ENCODE assay signal across 9 cellular contexts in genomic region chr17:78374631-78375274, GRCh38. TPM values are rescaled to one million over a fixed set of nuclear protein-coding genes. Genes with fewer than 3 reads are reported as not detected.
DNase-seq lines count a peak whose midpoint lies in the region; ATAC-seq and TF ChIP-seq lines count a peak whose summit lies in the region.
"Had no signal": no experiment of that assay in that cellular context is flagged by ENCODE, and none has a peak within 500 bp of the region (broad histone marks: within the 10 kb centered on the region; RNA-seq: fewer than 3 reads in every experiment).

No MANE protein-coding gene starts in this region.

- H3K27me3 ChIP-seq in smooth muscle cell (ENCODE audit: low read depth) (no peaks in the 10 kb centered on the region), WERI-Rb-1 (ENCODE audit: insufficient read depth, low read depth, severe bottlenecking) (no peaks in the 10 kb centered on the region)

- H3K4me3 Mint-ChIP-seq in MCF 10A (ENCODE audit: unreplicated experiment), result no peak overlapping the region
- no peak overlapping the region for H3K4me3 Mint-ChIP-seq in activated T-cell treated with anti-CD3 and anti-CD28 coated beads, Interleukin-2, amount 50 U/mL, for 24 hours
- H3K4me3 Mint-ChIP-seq: activated T-helper 17 cell treated with anti-CD3 and anti-CD28 coated beads, Interleukin-2, amount 50 U/mL, for 72 hours had no signal

- peak overlapping the region; percentile 49 for H3K27ac Mint-ChIP-seq in MCF 10A (ENCODE audit: low read depth, unreplicated experiment)
- H3K27ac Mint-ChIP-seq in activated T-cell treated with anti-CD3 and anti-CD28 coated beads, Interleukin-2, amount 50 U/mL, for 24 hours, result no peak overlapping the region
- H3K27ac Mint-ChIP-seq: activated T-helper 17 cell treated with anti-CD3 and anti-CD28 coated beads, Interleukin-2, amount 50 U/mL, for 72 hours had no signal

- H3K4me2 ChIP-seq in smooth muscle cell, result peak overlapping the region; percentile 77

- H3K27me3 Mint-ChIP-seq in MCF 10A (ENCODE audit: insufficient read depth, unreplicated experiment), result no peaks in the 10 kb centered on the region
- no peaks in the 10 kb centered on the region for H3K27me3 Mint-ChIP-seq in activated T-cell treated with anti-CD3 and anti-CD28 coated beads, Interleukin-2, amount 50 U/mL, for 24 hours
- H3K27me3 Mint-ChIP-seq: activated T-helper 17 cell treated with anti-CD3 and anti-CD28 coated beads, Interleukin-2, amount 50 U/mL, for 72 hours had no signal

- DNase-seq in HT1080 (ENCODE audit: low read depth) (peak; percentile 91), MCF 10A (ENCODE audit: unreplicated experiment) (peak; percentile 45), iris pigment epithelial cell (ENCODE audit: low read depth) (peak; percentile 84), smooth muscle cell (lab: John Stamatoyannopoulos, UW; ENCODE audit: unreplicated experiment) (no peak), NCI-H2029 (lab: John Stamatoyannopoulos, UW) (no peak), WERI-Rb-1 (no peak)
- DNase-seq in activated T-cell treated with anti-CD3 and anti-CD28 coated beads, Interleukin-2, amount 50 U/mL, for 24 hours, result no peak

- H3F3A ChIP-seq in smooth muscle cell (ENCODE audit: low read depth), result peaks cover 68% of the 10 kb centered on the region

- no peak for ATAC-seq in GM19455 (IDR thresholded peaks at IDR 0.05; ENCODE audit: unreplicated experiment)
- ATAC-seq: activated T-helper 17 cell treated with anti-CD3 and anti-CD28 coated beads, Interleukin-2, amount 50 U/mL, for 72 hours had no signal

- TF ChIP-seq CTCF in MCF 10A (IDR thresholded peaks at IDR 0.05; ENCODE audit: unreplicated experiment) (no peak), smooth muscle cell (IDR thresholded peaks at IDR 0.05; ENCODE audit: borderline replicate concordance, insufficient read depth, poor library complexity, severe bottlenecking) (no peak), WERI-Rb-1 (IDR thresholded peaks at IDR 0.05; ENCODE audit: low read depth, low read length) (no peak)

- H4K20me1 ChIP-seq in smooth muscle cell (ENCODE audit: low read depth), result no peaks in the 10 kb centered on the region

- H2AFZ ChIP-seq in smooth muscle cell (ENCODE audit: low read depth), result no peak overlapping the region

- BruUV-seq in MCF 10A (replicated peaks; lab: Mats Ljungman, UMichigan), result no TSS peak

- H3K4me1 ChIP-seq in smooth muscle cell (ENCODE audit: low read depth), result peaks cover 43% of the 10 kb centered on the region

- H3K9me3 Mint-ChIP-seq in MCF 10A (ENCODE audit: unreplicated experiment), result no peaks in the 10 kb centered on the region
- H3K9me3 Mint-ChIP-seq in activated T-cell treated with anti-CD3 and anti-CD28 coated beads, Interleukin-2, amount 50 U/mL, for 24 hours, result no peaks in the 10 kb centered on the region
- H3K9me3 Mint-ChIP-seq: activated T-helper 17 cell treated with anti-CD3 and anti-CD28 coated beads, Interleukin-2, amount 50 U/mL, for 72 hours had no signal

- H3K4me1 Mint-ChIP-seq in MCF 10A (ENCODE audit: insufficient read depth, unreplicated experiment), result peaks cover 26% of the 10 kb centered on the region
- peaks cover 35% of the 10 kb centered on the region for H3K4me1 Mint-ChIP-seq in activated T-cell treated with anti-CD3 and anti-CD28 coated beads, Interleukin-2, amount 50 U/mL, for 24 hours (ENCODE audit: low read depth)

- H3K27ac ChIP-seq in smooth muscle cell (ENCODE audit: low read depth), result peak overlapping the region; percentile 100
- H3K27ac ChIP-seq in WERI-Rb-1, result no peak overlapping the region

- POLR2A ChIA-PET in MCF 10A (lab: Yijun Ruan, JAX), result interaction anchor here (1.5 to 1.7 kb wide), 2 partner anchors 10 kb away, joined by 6 to 12 read pairs; no protein-coding TSS in a partner anchor

- H3K4me3 ChIP-seq in smooth muscle cell, result no peak overlapping the region
- no peak overlapping the region for H3K4me3 ChIP-seq in WERI-Rb-1 (ENCODE audit: low read depth, low read length)

- H3K36me3 Mint-ChIP-seq in MCF 10A (ENCODE audit: insufficient read depth, unreplicated experiment), result peaks cover 8% of the 10 kb centered on the region
- peaks cover 8% of the 10 kb centered on the region for H3K36me3 Mint-ChIP-seq in activated T-cell treated with anti-CD3 and anti-CD28 coated beads, Interleukin-2, amount 50 U/mL, for 24 hours (ENCODE audit: low read depth)

- H3K9me3 ChIP-seq in smooth muscle cell (replicated peaks; ENCODE audit: low read depth), result no peaks in the 10 kb centered on the region
- H3K9me3 ChIP-seq in WERI-Rb-1 (ENCODE audit: severe bottlenecking), result no peaks in the 10 kb centered on the region

- H3K36me3 ChIP-seq in smooth muscle cell (ENCODE audit: low read depth) (no peaks in the 10 kb centered on the region), WERI-Rb-1 (peaks cover 5% of the 10 kb centered on the region; the same call in 1 of the 2 replicates)

- intact Hi-C loops in MCF 10A (cut with micrococcal nuclease), result no loop called here

- WGBS in smooth muscle cell (ENCODE audit: low lambda C conversion rate), result 12% methylated on average over 14 of the region's 14 CpGs

- CTCF ChIA-PET in MCF 10A (lab: Yijun Ruan, JAX), result interaction anchor here (1.1 to 1.5 kb wide), 3 partner anchors 14 to 124 kb away, joined by 3 to 6 read pairs (median 6); no protein-coding TSS in a partner anchor

- peak overlapping the region; percentile 96 for H3K9ac ChIP-seq in smooth muscle cell (ENCODE audit: low read depth)

- peaks cover 6% of the 10 kb centered on the region for H3K79me2 ChIP-seq in smooth muscle cell (ENCODE audit: low read depth)

RNA-seq across cellular contexts. Expression of gene PGS1, which starts 3.7 kb away (rescaled TPM):
- 27.6 and 38.0 TPM in 2 replicates for total RNA-seq in HT1080 (2014; rRNA removed; shearing (Covaris generic))
- 25.5 and 33.9 TPM in 2 replicates for polyA plus RNA-seq in HT1080 (2015; cell fraction: cytosol; rRNA removed)
- 123 and 124 TPM in 2 replicates for polyA plus RNA-seq in HT1080 (2015; cell fraction: nucleus; rRNA removed)
- total RNA-seq in MCF 10A (2022) (25.7 and 31.8 TPM in 2 replicates), smooth muscle cell (29.5 and 29.9 TPM in 2 replicates)
- polyA plus RNA-seq in smooth muscle cell, result 22.6 and 37.8 TPM in 2 replicates

RNA-seq across cellular contexts. Expression of gene SOCS3, which starts 14.9 kb away (rescaled TPM):
- 22.9 and 27.4 TPM in 2 replicates for total RNA-seq in HT1080 (2014; rRNA removed; shearing (Covaris generic))
- polyA plus RNA-seq in HT1080 (2015; cell fraction: cytosol; rRNA removed), result 17.3 and 19.7 TPM in 2 replicates
- polyA plus RNA-seq in HT1080 (2015; cell fraction: nucleus; rRNA removed), result 22.0 and 24.1 TPM in 2 replicates
- total RNA-seq in MCF 10A (2022), result 2.5 and 4.8 TPM in 2 replicates
- 116 and 172 TPM in 2 replicates for total RNA-seq in smooth muscle cell
- 201 and 310 TPM in 2 replicates for polyA plus RNA-seq in smooth muscle cell

Comparison
In these comparisons a context has a peak if more than half of its experiments do, and no peak if none do; other contexts are left out.
1. DNase-seq: peak in HT1080 (single experiment), MCF 10A (single experiment) and iris pigment epithelial cell (single experiment); none in smooth muscle cell (single experiment), NCI-H2029 (single experiment), activated T-cell treated with anti-CD3 and anti-CD28 coated beads, Interleukin-2, amount 50 U/mL, for 24 hours (single experiment) and WERI-Rb-1 (single experiment).